In genomic region chr4:41258783-41259182, GRCh38 we compare ENCODE assay signal across 8 cellular contexts. TPM values are rescaled to one million over a fixed set of nuclear protein-coding genes. Genes with fewer than 3 reads are reported as not detected.
A peak's percentile ranks its signal among the peaks of the same experiment; 100 is the strongest.
DNase-seq lines count a peak whose midpoint lies in the region; ATAC-seq and TF ChIP-seq lines count a peak whose summit lies in the region.

No MANE protein-coding gene starts in this region.

- TF ChIP-seq CTCF in mammary epithelial cell (conservative IDR thresholded peaks at IDR 0.05 in 1 of 2, IDR thresholded peaks at IDR 0.05 in 1 of 2; ENCODE audit: extremely low read depth in 1 of 2, insufficient read depth in 1 of 2, low read depth in 1 of 2, low read length in 2 of 2) (peak; percentile 33 to 50), left lung (IDR thresholded peaks at IDR 0.05) (peak in 1 of 2 donors; percentile 26), gastrocnemius medialis (IDR thresholded peaks at IDR 0.05 in 4 of 5, conservative IDR thresholded peaks at IDR 0.05 in 1 of 5) (no peak)

- POLR2A ChIA-PET in CD4-positive, alpha-beta memory T cell (lab: Charles Lee; ENCODE audit: partially characterized antibody): no interaction called here

- no peak overlapping the region for H3K4me3 Mint-ChIP-seq in CD4-positive, alpha-beta memory T cell

- H3K36me3 Mint-ChIP-seq in CD4-positive, alpha-beta memory T cell: no peaks in the 10 kb centered on the region

- no TSS peak for BruUV-seq in mammary epithelial cell (replicated peaks; lab: Mats Ljungman, UMichigan)

- in situ Hi-C loops in mammary epithelial cell (cut with MboI; ENCODE audit: low sequenced_read_pairs in 2 of 2) (no loop called here), gastrocnemius medialis (cut with MboI; ENCODE audit: low sequenced_read_pairs in 4 of 4) (no loop called here)

- peak; percentile 55 for ATAC-seq in left lung
- no peak for ATAC-seq in gastrocnemius medialis
- no peak for ATAC-seq in GM19023 (IDR thresholded peaks at IDR 0.05; ENCODE audit: unreplicated experiment)

- dilution Hi-C loops in mammary epithelial cell (cut with HindIII; ENCODE audit: low sequenced_read_pairs): no loop called here

- H3K9ac ChIP-seq in mammary epithelial cell (ENCODE audit: insufficient read depth, low read length): no peak overlapping the region

- no peaks in the 10 kb centered on the region for H3K9me3 ChIP-seq in mammary epithelial cell (replicated peaks; ENCODE audit: insufficient read depth, low read length)
- H3K9me3 ChIP-seq in left lung: no peaks in the 10 kb centered on the region
- no peaks in the 10 kb centered on the region for H3K9me3 ChIP-seq in gastrocnemius medialis
- no peaks in the 10 kb centered on the region for H3K9me3 ChIP-seq in CD4-positive, alpha-beta memory T cell (ENCODE audit: control insufficient read depth in 1 of 2, low read length in 2 of 2)

- H3K27ac Mint-ChIP-seq in CD4-positive, alpha-beta memory T cell: no peak overlapping the region

- no peaks in the 10 kb centered on the region for H3K79me2 ChIP-seq in mammary epithelial cell (ENCODE audit: insufficient read depth, low read length)

- H3K36me3 ChIP-seq in mammary epithelial cell (ENCODE audit: insufficient read depth, low read length) (no peaks in the 10 kb centered on the region), left lung (no peaks in the 10 kb centered on the region), gastrocnemius medialis (no peaks in the 10 kb centered on the region)
- no peaks in the 10 kb centered on the region for H3K36me3 ChIP-seq in CD4-positive, alpha-beta memory T cell (ENCODE audit: insufficient read depth, low read length)

- H3K4me3 ChIP-seq in mammary epithelial cell (replicated peaks in 1 of 3; ENCODE audit: insufficient read depth in 1 of 3, low read depth in 2 of 3, low read length in 3 of 3) (no peak overlapping the region), left lung (no peak overlapping the region), gastrocnemius medialis (no peak overlapping the region)
- no peak overlapping the region for H3K4me3 ChIP-seq in CD4-positive, alpha-beta memory T cell (ENCODE audit: low read length in 2 of 2)

- H3K4me1 ChIP-seq in mammary epithelial cell (ENCODE audit: insufficient read depth, low read length): peaks cover 15% of the 10 kb centered on the region
- peaks cover 12 to 16% of the 10 kb centered on the region in 2 donors for H3K4me1 ChIP-seq in left lung
- peaks cover 5 to 9% of the 10 kb centered on the region in 2 donors for H3K4me1 ChIP-seq in gastrocnemius medialis
- no peaks in the 10 kb centered on the region for H3K4me1 ChIP-seq in CD4-positive, alpha-beta memory T cell (ENCODE audit: insufficient read depth, low read length)

- H3K4me1 Mint-ChIP-seq in CD4-positive, alpha-beta memory T cell: peaks cover 7 to 14% (median 7%) of the 10 kb centered on the region in 4 donors

- H3K27ac ChIP-seq in mammary epithelial cell (ENCODE audit: insufficient read depth, low read depth, low read length): no peak overlapping the region
- H3K27ac ChIP-seq in left lung: no peak overlapping the region
- no peak overlapping the region for H3K27ac ChIP-seq in gastrocnemius medialis
- no peak overlapping the region for H3K27ac ChIP-seq in CD4-positive, alpha-beta memory T cell (ENCODE audit: low read depth, low read length)

- 90% methylated on average over 5 of the region's 5 CpGs for WGBS in mammary epithelial cell (ENCODE audit: low coverage, missing lambda C conversion rate)

- intact Hi-C loops in mammary epithelial cell (cut with micrococcal nuclease) (no loop called here), left lung (cut with DNase I) (no loop called here), gastrocnemius medialis (cut with DNase I; ENCODE audit: low total_unique reads) (no loop called here)
- intact Hi-C loops in CD4-positive, alpha-beta memory T cell (cut with micrococcal nuclease): no loop called here

- no peaks in the 10 kb centered on the region for H4K20me1 ChIP-seq in mammary epithelial cell (ENCODE audit: insufficient read depth, low read length)

- H3K27me3 ChIP-seq in mammary epithelial cell (ENCODE audit: insufficient read depth, low read length) (peaks cover 8% of the 10 kb centered on the region), left lung (peaks cover 23 to 54% of the 10 kb centered on the region in 2 donors), gastrocnemius medialis (peaks cover 20 to 29% (median 21%) of the 10 kb centered on the region in 3 donors)
- peaks cover 4% of the 10 kb centered on the region for H3K27me3 ChIP-seq in CD4-positive, alpha-beta memory T cell (ENCODE audit: insufficient read depth, low read length)

- no peak for TF ChIP-seq POLR2A in gastrocnemius medialis (IDR thresholded peaks at IDR 0.05)

- no peak overlapping the region for H2AFZ ChIP-seq in mammary epithelial cell (ENCODE audit: low read depth, low read length)

- CTCF ChIA-PET in mammary epithelial cell (lab: Charles Lee; ENCODE audit: low non-redundant PET): no interaction called here
- CTCF ChIA-PET in CD4-positive, alpha-beta memory T cell (lab: Charles Lee; ENCODE audit: partially characterized antibody): interaction anchor here (0.9 kb wide), 2 partner anchors 11 to 22 kb away, joined by 3 to 4 read pairs; no protein-coding TSS in a partner anchor

- H3K27me3 Mint-ChIP-seq in CD4-positive, alpha-beta memory T cell: peaks cover 36 to 39% of the 10 kb centered on the region in 2 donors

- H3K4me2 ChIP-seq in mammary epithelial cell (ENCODE audit: insufficient read depth, low read depth, low read length): no peak overlapping the region

- DNase-seq in NK-92 treated with Interleukin-12 subunit alpha and Interleukin-12 subunit beta, amount 100 ng/mL, for 24 hours (lab: John Stamatoyannopoulos, UW): peak; percentile 11
- no peak for DNase-seq in NK-92 (lab: John Stamatoyannopoulos, UW; ENCODE audit: unreplicated experiment)
- peak; percentile 15 for DNase-seq in NCI-H2107 (lab: John Stamatoyannopoulos, UW)
- DNase-seq in mammary epithelial cell: peak; percentile 38
- no peak for DNase-seq in left lung
- DNase-seq in gastrocnemius medialis: no peak
- no peak for DNase-seq in CD4-positive, alpha-beta memory T cell

- H3K9me3 Mint-ChIP-seq in CD4-positive, alpha-beta memory T cell: peaks cover 0 to 5% (median 0%) of the 10 kb centered on the region in 8 donors

RNA-seq across cellular contexts. Expression of gene UCHL1, which starts 2.1 kb away (rescaled TPM):
- 10 to 100 TPM in 1 of 2 donors, 1 to 10 TPM in 1; 2.3 to 11.3 TPM for total RNA-seq in mammary epithelial cell
- 20.2 TPM for polyA plus RNA-seq in mammary epithelial cell
- 11.2 TPM for polyA minus RNA-seq in mammary epithelial cell
- 10 to 100 TPM; 26.5 to 31.6 TPM for total RNA-seq in left lung
- total RNA-seq in gastrocnemius medialis: 100 to 1,000 TPM in 2 of 4 donors, 10 to 100 TPM in 2; 24.8 to 176 (median 71.0) TPM
- under 1 TPM in 1 of 2 experiments, not detected in 1; 0.41 TPM for total RNA-seq in CD4-positive, alpha-beta memory T cell
- not detected for polyA plus RNA-seq in CD4-positive, alpha-beta memory T cell

RNA-seq across cellular contexts. Expression of gene APBB2, which starts 44.4 kb away (rescaled TPM):
- 10 to 100 TPM; 75.8 to 81.7 TPM for total RNA-seq in mammary epithelial cell
- 60.8 TPM for polyA plus RNA-seq in mammary epithelial cell
- 74.3 TPM for polyA minus RNA-seq in mammary epithelial cell
- 10 to 100 TPM; 55.6 to 94.8 TPM for total RNA-seq in left lung
- total RNA-seq in gastrocnemius medialis: 10 to 100 TPM; 14.3 to 20.5 (median 14.5) TPM
- total RNA-seq in CD4-positive, alpha-beta memory T cell: under 1 TPM; 0.50 to 0.58 TPM
- polyA plus RNA-seq in CD4-positive, alpha-beta memory T cell: not detected

Comparison
In these comparisons a context has a peak if more than half of its experiments do, and no peak if none do; other contexts are left out.
1. DNase-seq: peak in NK-92 treated with Interleukin-12 subunit alpha and Interleukin-12 subunit beta, amount 100 ng/mL, for 24 hours (single experiment), NCI-H2107 (single experiment) and mammary epithelial cell (single experiment); none in NK-92 (single experiment), left lung (0 of 2), gastrocnemius medialis (0 of 2) and CD4-positive, alpha-beta memory T cell (0 of 5).
2. CTCF ChIP-seq: peak in mammary epithelial cell (2 of 2); none in gastrocnemius medialis (0 of 5).
3. RNA of gene APBB2, which starts 44.4 kb away (total RNA-seq): 55.6 to 94.8 TPM in left lung, 75.8 to 81.7 TPM in mammary epithelial cell and 14.3 to 20.5 TPM in gastrocnemius medialis; 0.50 to 0.58 TPM in CD4-positive, alpha-beta memory T cell; every median in the first group is over 4 times any median in the second.